Comparison of ENCODE assay signal across 8 cellular contexts in the genomic region with DNA sequence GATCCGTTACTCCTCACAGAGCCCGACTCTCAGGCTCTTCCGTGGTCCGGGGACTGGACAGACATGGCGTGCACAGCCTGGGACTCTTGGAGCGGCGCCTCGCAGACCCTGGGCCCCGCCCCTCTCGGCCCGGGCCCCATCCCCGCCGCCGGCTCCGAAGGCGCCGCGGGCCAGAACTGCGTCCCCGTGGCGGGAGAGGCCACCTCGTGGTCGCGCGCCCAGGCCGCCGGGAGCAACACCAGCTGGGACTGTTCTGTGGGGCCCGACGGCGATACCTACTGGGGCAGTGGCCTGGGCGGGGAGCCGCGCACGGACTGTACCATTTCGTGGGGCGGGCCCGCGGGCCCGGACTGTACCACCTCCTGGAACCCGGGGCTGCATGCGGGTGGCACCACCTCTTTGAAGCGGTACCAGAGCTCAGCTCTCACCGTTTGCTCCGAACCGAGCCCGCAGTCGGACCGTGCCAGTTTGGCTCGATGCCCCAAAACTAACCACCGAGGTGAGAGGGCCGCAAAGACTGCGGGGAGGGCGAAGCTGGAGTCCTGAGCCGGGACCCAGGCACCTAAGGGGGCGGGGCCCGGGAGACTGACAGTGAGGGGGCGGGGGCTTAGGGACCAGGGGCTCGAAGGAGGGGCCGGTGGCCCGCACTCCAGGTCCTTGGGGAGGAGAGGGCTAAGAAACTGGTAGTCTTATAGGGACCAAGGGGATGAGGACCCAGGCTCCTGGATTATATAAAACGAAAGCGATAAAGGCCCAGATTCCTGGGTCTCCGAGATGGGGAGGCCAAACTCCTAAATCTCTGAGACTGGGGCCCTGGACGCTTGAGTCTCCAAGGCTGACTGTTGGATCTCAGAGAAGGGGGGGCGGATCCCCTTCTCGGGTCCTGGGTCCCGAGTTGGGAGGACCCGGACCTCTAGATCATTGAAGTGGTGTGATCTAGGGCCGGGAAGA. TPM values are rescaled to one million over a fixed set of nuclear protein-coding genes. Genes with fewer than 3 reads are reported as not detected.
A peak's percentile ranks its signal among the peaks of the same experiment; 100 is the strongest.
DNase-seq lines count a peak whose midpoint lies in the region; ATAC-seq and TF ChIP-seq lines count a peak whose summit lies in the region.

No MANE protein-coding gene starts in this region.

- no peaks in the 10 kb centered on the region for H3K36me3 Mint-ChIP-seq in H9 (ENCODE audit: insufficient read depth in 1 of 3, low read depth in 3 of 3)
- H3K36me3 Mint-ChIP-seq in T-helper 1 cell treated with Interleukin-12 subunit alpha and Interleukin-12 subunit beta and Interleukin-4 antibody, amounts not matched to agents 30 μg/mL and 1 μg/mL, for 36 hours (ENCODE audit: low read depth) = peaks cover 4% of the 10 kb centered on the region

- H3K9me2 ChIP-seq in DOHH2 (replicated peaks; ENCODE audit: control insufficient read depth, low read length) = no peaks in the 10 kb centered on the region

- H2AFZ ChIP-seq in H9 (ENCODE audit: low read length) = no peak overlapping the region

- no peaks in the 10 kb centered on the region; a peak in 2 of 5 replicates for H3K9me3 Mint-ChIP-seq in H9
- no peaks in the 10 kb centered on the region for H3K9me3 Mint-ChIP-seq in T-helper 1 cell treated with Interleukin-12 subunit alpha and Interleukin-12 subunit beta and Interleukin-4 antibody, amounts not matched to agents 30 μg/mL and 1 μg/mL, for 36 hours

- peak overlapping the region; percentile 92; the same call in 1 of the 2 replicates for H3K14ac ChIP-seq in H9 (ENCODE audit: insufficient read depth, low read length)

- peaks cover 15% of the 10 kb centered on the region for H3K23me2 ChIP-seq in H9 (ENCODE audit: insufficient read length, low read depth, low read length, poor library complexity, severe bottlenecking)

- no peak overlapping the region for H4K91ac ChIP-seq in H9 (ENCODE audit: insufficient read length, low read depth, low read length)

- peaks cover 34 to 42% of the 10 kb centered on the region in 2 experiments for H3K4me1 Mint-ChIP-seq in H9
- peaks cover 23% of the 10 kb centered on the region for H3K4me1 Mint-ChIP-seq in T-helper 1 cell treated with Interleukin-12 subunit alpha and Interleukin-12 subunit beta and Interleukin-4 antibody, amounts not matched to agents 30 μg/mL and 1 μg/mL, for 36 hours (ENCODE audit: low read depth)

- H3K9me3 ChIP-seq in DOHH2 (ENCODE audit: control insufficient read depth, insufficient read depth, low read length) = no peaks in the 10 kb centered on the region
- no peaks in the 10 kb centered on the region for H3K9me3 ChIP-seq in H9 (ENCODE audit: control insufficient read depth, low read depth, low read length)
- H3K9me3 ChIP-seq in right cardiac atrium (ENCODE audit: control insufficient read depth, low read length) = no peaks in the 10 kb centered on the region

- peaks cover 3% of the 10 kb centered on the region for H3K36me3 ChIP-seq in DOHH2 (ENCODE audit: control insufficient read depth, low read length)

- H2BK12ac ChIP-seq in H9 (ENCODE audit: insufficient read length, low read depth, low read length) = no peak overlapping the region

- H3K18ac ChIP-seq in H9 (ENCODE audit: insufficient read length, low read depth, low read length) = peak overlapping the region; percentile 92

- H2BK15ac ChIP-seq in H9 (ENCODE audit: low read depth, low read length) = no peak overlapping the region

- H3K79me1 ChIP-seq in H9 (ENCODE audit: insufficient read depth, low read depth, low read length, poor library complexity, severe bottlenecking) = no peaks in the 10 kb centered on the region

- H3K4me1 ChIP-seq in DOHH2 (ENCODE audit: control insufficient read depth, low read length) (peaks cover 49% of the 10 kb centered on the region), H9 (ENCODE audit: insufficient read depth, low read length) (peaks cover 10% of the 10 kb centered on the region; the same call in 1 of the 2 replicates), right cardiac atrium (ENCODE audit: control insufficient read depth, insufficient read depth, low read length) (no peaks in the 10 kb centered on the region)

- H3K4me2 ChIP-seq in DOHH2 (ENCODE audit: low read length) (peak overlapping the region; percentile 92), H9 (ENCODE audit: insufficient read depth, insufficient read length, low read length) (peak overlapping the region; percentile 82)

- H3K79me2 ChIP-seq in DOHH2 (ENCODE audit: control insufficient read depth, low read length) = peaks cover 4% of the 10 kb centered on the region
- no peaks in the 10 kb centered on the region; the same call in 1 of the 2 replicates for H3K79me2 ChIP-seq in H9 (ENCODE audit: insufficient read depth, low read length)

- H2BK20ac ChIP-seq in H9 (ENCODE audit: low read depth, low read length, poor library complexity, severe bottlenecking) = no peak overlapping the region

- H3K23ac ChIP-seq in H9 (ENCODE audit: insufficient read length, low read depth, low read length) = no peak overlapping the region

- H4K20me1 ChIP-seq in DOHH2 (ENCODE audit: control insufficient read depth, insufficient read depth, low read depth, low read length) (no peaks in the 10 kb centered on the region), H9 (ENCODE audit: control insufficient read depth, insufficient read depth, insufficient read length) (no peaks in the 10 kb centered on the region)

- peak overlapping the region; percentile 34 for H3K27ac ChIP-seq in DOHH2 (ENCODE audit: low read depth, low read length)
- H3K27ac ChIP-seq in H9 (ENCODE audit: insufficient read length, low read depth, low read length) = no peak overlapping the region
- H3K27ac ChIP-seq in right cardiac atrium (ENCODE audit: low read length) = peak overlapping the region; percentile 77

- H3K27me3 ChIP-seq in DOHH2 (ENCODE audit: control insufficient read depth, low read length) (no peaks in the 10 kb centered on the region), H9 (ENCODE audit: insufficient read depth, low read length) (no peaks in the 10 kb centered on the region; the same call in 1 of the 2 replicates), right cardiac atrium (ENCODE audit: control insufficient read depth, insufficient read depth) (no peaks in the 10 kb centered on the region)

- peak overlapping the region; percentile 16 for H3K9ac ChIP-seq in H9 (ENCODE audit: extremely low read depth, insufficient read length, low read length)

- no CpG with 5 or more reads among the region's 69 CpGs for WGBS in H9 (ENCODE audit: extremely low coverage, insufficient read length, low lambda C conversion rate)
- under 1% methylated on average over 69 of the region's 69 CpGs for WGBS in right cardiac atrium

- H3K27ac Mint-ChIP-seq in H9 = no peak overlapping the region
- peak overlapping the region; percentile 88 for H3K27ac Mint-ChIP-seq in T-helper 1 cell treated with Interleukin-12 subunit alpha and Interleukin-12 subunit beta and Interleukin-4 antibody, amounts not matched to agents 30 μg/mL and 1 μg/mL, for 36 hours

- H3F3A ChIP-seq in DOHH2 (ENCODE audit: control insufficient read depth, insufficient read depth) = peaks cover 13% of the 10 kb centered on the region

- no peak overlapping the region for H3K56ac ChIP-seq in H9 (ENCODE audit: insufficient read length, low read depth, low read length)

- H2AK5ac ChIP-seq in H9 (ENCODE audit: insufficient read length, low read length) = no peak overlapping the region

- DNase-seq in H9 (peak; percentile 94), NCI-H1105 treated with DMSO at 0.1 percent for 48 hours (lab: John Stamatoyannopoulos, UW) (peak; percentile 80), amygdala (lab: John Stamatoyannopoulos, UW) (peak in 41 of 56 donors; percentile 5 to 72 (median 38)), right cardiac atrium (peak; percentile 87 to 94 (median 93)), retina (peak; percentile 96), middle frontal gyrus (ENCODE audit: extremely low spot score, low spot score) (no peak)

- H3K27me3 Mint-ChIP-seq in H9 (ENCODE audit: low read depth) = peaks cover 24% of the 10 kb centered on the region
- H3K27me3 Mint-ChIP-seq in T-helper 1 cell treated with Interleukin-12 subunit alpha and Interleukin-12 subunit beta and Interleukin-4 antibody, amounts not matched to agents 30 μg/mL and 1 μg/mL, for 36 hours (ENCODE audit: low read depth) = no peaks in the 10 kb centered on the region

- H3K4me3 ChIP-seq in DOHH2 (ENCODE audit: low read length) (peak overlapping the region; percentile 81), right cardiac atrium (ENCODE audit: low read length) (peak overlapping the region; percentile 56)

- no peak overlapping the region for H2BK120ac ChIP-seq in H9 (ENCODE audit: low read depth, low read length, poor library complexity, severe bottlenecking)

- peak overlapping the region; percentile 66 to 91 for H3K4me3 Mint-ChIP-seq in H9
- H3K4me3 Mint-ChIP-seq in T-helper 1 cell treated with Interleukin-12 subunit alpha and Interleukin-12 subunit beta and Interleukin-4 antibody, amounts not matched to agents 30 μg/mL and 1 μg/mL, for 36 hours = peak overlapping the region; percentile 94

- no peak overlapping the region for H4K5ac ChIP-seq in H9 (ENCODE audit: insufficient read length, low read depth, low read length)

- TF ChIP-seq CTCF in DOHH2 (IDR thresholded peaks at IDR 0.05; ENCODE audit: low read depth, low read length, poor library complexity, severe bottlenecking) = no peak
- no peak for TF ChIP-seq CTCF in H9 (conservative IDR thresholded peaks at IDR 0.05)

- ATAC-seq in right cardiac atrium = peak; percentile 74 to 76

- H2BK5ac ChIP-seq in H9 (ENCODE audit: insufficient read length, low read length) = no peak overlapping the region

- H4K8ac ChIP-seq in H9 (replicated peaks; ENCODE audit: insufficient read length, low read depth, low read length) = no peak overlapping the region

- H3T11ph ChIP-seq in H9 (ENCODE audit: low read length) = no peak overlapping the region

- no peak overlapping the region for H3K4ac ChIP-seq in H9 (ENCODE audit: low read depth, low read length)

- intact Hi-C loops in right cardiac atrium (cut with DNase I) = no loop called here

RNA-seq across cellular contexts. Expression of a gene that starts 2.0 kb away (rescaled TPM):
- total RNA-seq in H9 (2021) (1.5 and 1.9 TPM in 2 replicates), right cardiac atrium (1 to 10 TPM in 1 of 4 donors, under 1 TPM in 2, not detected in 1; 0.41 to 1.0 (median 0.59) TPM)
- 0.77 TPM for polyA plus RNA-seq in right cardiac atrium

RNA-seq across cellular contexts. Expression of a gene that starts 4.6 kb away (rescaled TPM):
- 422 and 432 TPM in 2 replicates for total RNA-seq in H9 (2021)
- 1,000 to 10,000 TPM in 3 of 4 donors, 100 to 1,000 TPM in 1; 899 to 1,285 (median 1,111) TPM for total RNA-seq in right cardiac atrium
- 3,084 TPM for polyA plus RNA-seq in right cardiac atrium

RNA-seq across cellular contexts. Expression of a gene that starts 14.7 kb away (rescaled TPM):
- 83.3 and 85.8 TPM in 2 replicates for total RNA-seq in H9 (2021)
- total RNA-seq in right cardiac atrium = 10 to 100 TPM; 52.0 to 57.9 (median 54.2) TPM
- polyA plus RNA-seq in right cardiac atrium = 50.9 TPM

RNA-seq across cellular contexts. Expression of a gene that starts 22.8 kb away (rescaled TPM):
- total RNA-seq in H9 (2021) = 3.0 and 4.3 TPM in 2 replicates
- not detected for total RNA-seq in right cardiac atrium
- not detected for polyA plus RNA-seq in right cardiac atrium

RNA-seq across cellular contexts. Expression of a gene that starts 31.0 kb away (rescaled TPM):
- total RNA-seq in H9 (2021) (32.8 and 32.9 TPM in 2 replicates), right cardiac atrium (1 to 10 TPM; 3.1 to 5.6 (median 4.8) TPM)
- polyA plus RNA-seq in right cardiac atrium = 4.5 TPM
